ENCODE assay signal across 9 cellular contexts in genomic region chr15:75202251-75203016, GRCh38. TPM values are rescaled to one million over a fixed set of nuclear protein-coding genes. Genes with fewer than 3 reads are reported as not detected.
DNase-seq lines count a peak whose midpoint lies in the region; ATAC-seq and TF ChIP-seq lines count a peak whose summit lies in the region.
"Had no signal": no experiment of that assay in that cellular context is flagged by ENCODE, and none has a peak within 500 bp of the region (broad histone marks: within the 10 kb centered on the region; RNA-seq: fewer than 3 reads in every experiment).

No MANE protein-coding gene starts in this region.

- peaks cover 30% of the 10 kb centered on the region for H4K20me1 ChIP-seq in osteoblast (ENCODE audit: insufficient read depth, low read length)

- H3K27me3 ChIP-seq in osteoblast (ENCODE audit: insufficient read depth, low read length) (peaks cover 11% of the 10 kb centered on the region), thyroid gland (no peaks in the 10 kb centered on the region)

- intact Hi-C loops in thyroid gland (cut with DNase I), result loop anchor here (2.0 kb wide), 1 partner anchor 174 kb away; no protein-coding TSS in a partner anchor

- no peaks in the 10 kb centered on the region for H3K9me3 ChIP-seq in osteoblast (ENCODE audit: low read depth, low read length)
- H3K9me3 ChIP-seq in thyroid gland, result no peaks in the 10 kb centered on the region

- H2AFZ ChIP-seq in osteoblast (ENCODE audit: low read length), result peak overlapping the region; percentile 87

- peaks cover 5% of the 10 kb centered on the region for H3K36me3 ChIP-seq in osteoblast (ENCODE audit: insufficient read depth, low read length)
- peaks cover 12% of the 10 kb centered on the region in 2 donors for H3K36me3 ChIP-seq in thyroid gland

- DNase-seq in AG20443 (ENCODE audit: low spot score), result peak; percentile 87
- DNase-seq in RPMI8226, result peak; percentile 95
- DNase-seq in activated gamma-delta T cell treated with Interleukin-2 at 50 U/mL for 16 hours, result peak; percentile 84
- peak; percentile 50 for DNase-seq in foreskin melanocyte
- DNase-seq in osteoblast (ENCODE audit: insufficient read length, low spot score, missing footprints), result peak; percentile 98
- peak; percentile 86 to 87 for DNase-seq in thyroid gland

- H3K4me1 ChIP-seq in osteoblast (ENCODE audit: insufficient read depth, low read length), result peaks cover 22% of the 10 kb centered on the region
- H3K4me1 ChIP-seq in thyroid gland, result peaks cover 34 to 48% of the 10 kb centered on the region in 2 donors

- H3K79me2 ChIP-seq in osteoblast (ENCODE audit: insufficient read depth, low read length), result peaks cover 58% of the 10 kb centered on the region

- H3K27ac ChIP-seq in osteoblast (ENCODE audit: low read depth, low read length) (peak overlapping the region; percentile 96), thyroid gland (peak overlapping the region; percentile 93 to 96 (median 96))

- 1% methylated on average over 23 to 45 of the region's 71 CpGs for WGBS in thyroid gland, 2 donors

- no peak for TF ChIP-seq CTCF in osteoblast (IDR thresholded peaks at IDR 0.05; ENCODE audit: extremely low read depth, low read depth, low read length)
- TF ChIP-seq CTCF in thyroid gland (IDR thresholded peaks at IDR 0.05), result peak in 2 of 6 experiments; percentile 2 to 12

- ATAC-seq in GM18907 (IDR thresholded peaks at IDR 0.05; ENCODE audit: unreplicated experiment) (peak; percentile 37), HG03342 (IDR thresholded peaks at IDR 0.05; ENCODE audit: unreplicated experiment) (peak; percentile 28)

- H3K4me2 ChIP-seq in osteoblast (ENCODE audit: insufficient read depth, low read length), result peak overlapping the region; percentile 98

- H3K4me3 ChIP-seq in osteoblast (ENCODE audit: insufficient read depth, low read length), result peak overlapping the region; percentile 99
- peak overlapping the region; percentile 69 to 94 (median 88) for H3K4me3 ChIP-seq in thyroid gland (replicated peaks in 1 of 3)

- TF ChIP-seq POLR2A in thyroid gland (IDR thresholded peaks at IDR 0.05), result peak in 1 of 2 donors; percentile 21

RNA-seq across cellular contexts. Expression of gene C15orf39, which starts 0.8 kb away (rescaled TPM):
- total RNA-seq in osteoblast, result 4.7 and 6.5 TPM in 2 replicates
- total RNA-seq in thyroid gland, result 10 to 100 TPM; 10.6 to 18.3 (median 16.7) TPM

RNA-seq across cellular contexts. Expression of gene GOLGA6C, which starts 55.7 kb away (rescaled TPM):
- total RNA-seq in osteoblast (not detected in 2 replicates), thyroid gland (not detected)
- total RNA-seq: glomerular endothelial cell had no signal

Comparison
In these comparisons a context has a peak if more than half of its experiments do, and no peak if none do; other contexts are left out.
1. Peak in every context shown above with its lines: DNase-seq, ATAC-seq, H3K4me3 ChIP-seq and H3K27ac ChIP-seq.